8 cellular contexts compared by ENCODE assay signal in the genomic region with DNA sequence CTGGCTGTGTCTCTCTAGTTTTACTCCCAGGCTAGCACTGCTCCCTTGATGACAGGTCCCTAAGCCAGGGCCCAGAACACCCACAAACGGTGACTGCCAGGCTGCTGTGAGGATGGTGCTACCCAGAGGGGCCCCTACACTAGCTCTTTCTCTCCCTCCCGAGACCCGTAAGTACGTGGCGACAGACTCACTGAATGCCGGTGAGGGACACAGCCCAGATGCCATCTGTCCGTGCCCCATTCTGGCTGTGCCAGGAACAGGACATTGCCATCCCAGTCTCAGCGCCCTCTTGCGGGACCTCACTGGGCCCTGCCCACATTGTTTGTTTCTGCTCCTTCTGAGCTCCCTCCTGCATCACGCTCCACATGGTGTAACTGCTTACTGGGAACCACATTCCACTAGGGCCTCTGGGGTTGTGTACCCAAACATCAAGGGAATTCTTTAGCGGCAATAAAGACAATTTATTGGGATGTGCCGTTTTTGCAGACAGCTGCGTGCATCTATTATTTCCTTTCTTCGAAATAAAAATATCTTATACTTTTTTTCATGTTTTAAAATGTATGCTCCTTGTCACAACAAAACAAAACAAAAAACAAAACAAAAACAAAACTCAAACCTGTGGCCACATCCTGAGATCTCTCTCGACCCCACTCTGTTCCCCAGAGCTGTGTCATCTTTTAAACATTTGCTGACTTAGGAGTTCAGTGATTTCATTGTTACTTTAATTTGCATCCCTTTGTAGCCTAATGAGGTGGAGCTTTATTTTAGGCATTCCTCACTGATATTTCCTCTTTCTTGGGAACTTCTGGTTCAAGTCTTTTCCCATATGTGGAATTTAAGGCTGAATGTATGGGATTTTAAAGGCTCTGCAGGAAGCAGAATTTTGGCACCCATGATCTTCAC. TPM values are rescaled to one million over a fixed set of nuclear protein-coding genes. Genes with fewer than 3 reads are reported as not detected.
A peak's percentile ranks its signal among the peaks of the same experiment; 100 is the strongest.
DNase-seq lines count a peak whose midpoint lies in the region; ATAC-seq and TF ChIP-seq lines count a peak whose summit lies in the region.

No MANE protein-coding gene starts in this region.

- ATAC-seq in Panc1 (peak; percentile 85), lung (ENCODE audit: insufficient read depth, low FRiP score) (peak; percentile 28), HG03565 (IDR thresholded peaks at IDR 0.05; ENCODE audit: unreplicated experiment) (no peak), HG03432 (IDR thresholded peaks at IDR 0.05; ENCODE audit: unreplicated experiment) (no peak)

- H4K20me1 ChIP-seq in BLaER1 treated with 17β-estradiol and CSF1 and Interleukin-3, amounts not matched to agents 10 nM and 100 nM = no peaks in the 10 kb centered on the region
- no peaks in the 10 kb centered on the region for H4K20me1 ChIP-seq in H9 (ENCODE audit: control insufficient read depth, insufficient read depth, insufficient read length)

- H3K27ac ChIP-seq in BLaER1 treated with 17β-estradiol and CSF1 and Interleukin-3, amounts not matched to agents 10 nM and 100 nM = 0 out of 22 replicates have a peak overlapping the region, but pooled peaks of 3 of the 11 experiments have one; percentile 4 to 16 (median 12)
- H3K27ac ChIP-seq in H9 (ENCODE audit: insufficient read length, low read depth, low read length) (peak overlapping the region; percentile 81), Panc1 (ENCODE audit: low read length) (no peak overlapping the region), lung (ENCODE audit: low read depth in 1 of 2, low read length in 1 of 2) (no peak overlapping the region), uterus (peak overlapping the region; percentile 78 to 86)

- H3K23ac ChIP-seq in H9 (ENCODE audit: insufficient read length, low read depth, low read length) = no peak overlapping the region

- H3K4me3 ChIP-seq in BLaER1 treated with 17β-estradiol and CSF1 and Interleukin-3, amounts not matched to agents 10 nM and 100 nM = no peak overlapping the region
- H3K4me3 ChIP-seq in Panc1 (ENCODE audit: low read depth in 2 of 2, low read length in 2 of 2) = no peak overlapping the region
- no peak overlapping the region for H3K4me3 ChIP-seq in lung
- no peak overlapping the region for H3K4me3 ChIP-seq in uterus

- H3K36me3 ChIP-seq in BLaER1 treated with 17β-estradiol and CSF1 and Interleukin-3, amounts not matched to agents 10 nM and 100 nM = no peaks in the 10 kb centered on the region
- no peaks in the 10 kb centered on the region; the same call in 1 of the 2 replicates for H3K36me3 ChIP-seq in Panc1 (ENCODE audit: control insufficient read depth, insufficient read depth, low read length)
- H3K36me3 ChIP-seq in lung (ENCODE audit: control insufficient read depth in 2 of 2, insufficient read depth in 2 of 2, low read length in 2 of 2) = no peaks in the 10 kb centered on the region
- H3K36me3 ChIP-seq in uterus = no peaks in the 10 kb centered on the region

- H3K79me1 ChIP-seq in H9 (ENCODE audit: insufficient read depth, low read depth, low read length, poor library complexity, severe bottlenecking) = no peaks in the 10 kb centered on the region

- H2AFZ ChIP-seq in H9 (ENCODE audit: low read length) = no peak overlapping the region

- peak; percentile 75 for TF ChIP-seq CTCF in H9 (conservative IDR thresholded peaks at IDR 0.05)
- peak; percentile 97 for TF ChIP-seq CTCF in Panc1 (IDR thresholded peaks at IDR 0.05)
- peak; percentile 14 for TF ChIP-seq CTCF in lung (IDR thresholded peaks at IDR 0.05; ENCODE audit: control extremely low read depth, extremely low read depth)
- peak; percentile 55 to 69 (median 62) for TF ChIP-seq CTCF in uterus (IDR thresholded peaks at IDR 0.05)

- peaks cover 41 to 74% (median 68%) of the 10 kb centered on the region in 10 experiments for H3K4me1 ChIP-seq in BLaER1 treated with 17β-estradiol and CSF1 and Interleukin-3, amounts not matched to agents 10 nM and 100 nM
- peaks cover 4% of the 10 kb centered on the region; the same call in 1 of the 2 replicates for H3K4me1 ChIP-seq in H9 (ENCODE audit: insufficient read depth, low read length)
- H3K4me1 ChIP-seq in Panc1 (ENCODE audit: control insufficient read depth, insufficient read depth, low read length) = peaks cover 14% of the 10 kb centered on the region
- peaks cover 2 to 7% of the 10 kb centered on the region in 2 donors for H3K4me1 ChIP-seq in lung (ENCODE audit: control insufficient read depth in 2 of 2, insufficient read depth in 2 of 2, low read length in 2 of 2)
- peaks cover 0 to 5% of the 10 kb centered on the region in 2 donors for H3K4me1 ChIP-seq in uterus

- H4K91ac ChIP-seq in H9 (ENCODE audit: insufficient read length, low read depth, low read length) = no peak overlapping the region

- H3K4me3 Mint-ChIP-seq in H9 = peak overlapping the region in 1 of 2 experiments; percentile 53; a peak in 2 of 5 replicates

- H3K4ac ChIP-seq in H9 (ENCODE audit: low read depth, low read length) = no peak overlapping the region

- H3K4me2 ChIP-seq in BLaER1 treated with 17β-estradiol and CSF1 and Interleukin-3, amounts not matched to agents 10 nM and 100 nM = peak overlapping the region; percentile 32 to 90 (median 53)
- no peak overlapping the region for H3K4me2 ChIP-seq in H9 (ENCODE audit: insufficient read depth, insufficient read length, low read length)

- H4K5ac ChIP-seq in H9 (ENCODE audit: insufficient read length, low read depth, low read length) = no peak overlapping the region

- in situ Hi-C loops in Panc1 (cut with HindIII; ENCODE audit: low pct_unique_long_range_greater_than_20kb, low sequenced_read_pairs) = no loop called here

- H2BK5ac ChIP-seq in H9 (ENCODE audit: insufficient read length, low read length) = no peak overlapping the region

- no peak overlapping the region for H3K56ac ChIP-seq in H9 (ENCODE audit: insufficient read length, low read depth, low read length)

- no peaks in the 10 kb centered on the region for H3K9me3 Mint-ChIP-seq in H9

- no peak overlapping the region for H2BK15ac ChIP-seq in H9 (ENCODE audit: low read depth, low read length)

- H3K23me2 ChIP-seq in H9 (ENCODE audit: insufficient read length, low read depth, low read length, poor library complexity, severe bottlenecking) = peaks cover 3% of the 10 kb centered on the region

- no TSS peak for BruUV-seq in Panc1 (replicated peaks; lab: Mats Ljungman, UMichigan)

- DNase-seq in H9 (peak; percentile 90), Panc1 (ENCODE audit: low read depth, low spot score) (peak; percentile 42), dermis microvascular lymphatic vessel endothelial cell (ENCODE audit: low read depth in 2 of 2) (peak; percentile 28 to 60), lung (ENCODE audit: low spot score) (peak; percentile 61), uterus (peak; percentile 69 to 83)

- POLR2A ChIA-PET in Panc1 (lab: Charles Lee) = interaction anchor here (0.5 kb wide), 1 partner anchor 25 kb away, joined by 4 read pairs; no protein-coding TSS in a partner anchor

- H3K14ac ChIP-seq in H9 (ENCODE audit: insufficient read depth, low read length) = no peak overlapping the region

- peaks cover 36 to 40% of the 10 kb centered on the region in 2 experiments for H3K4me1 Mint-ChIP-seq in H9

- H3K36me3 Mint-ChIP-seq in H9 (ENCODE audit: insufficient read depth in 1 of 3, low read depth in 3 of 3) = no peaks in the 10 kb centered on the region

- H3K27me3 ChIP-seq in BLaER1 treated with 17β-estradiol and CSF1 and Interleukin-3, amounts not matched to agents 10 nM and 100 nM = no peaks in the 10 kb centered on the region
- H3K27me3 ChIP-seq in H9 (ENCODE audit: insufficient read depth, low read length) (no peaks in the 10 kb centered on the region), Panc1 (ENCODE audit: control insufficient read depth, insufficient read depth, low read length) (no peaks in the 10 kb centered on the region), lung (ENCODE audit: control insufficient read depth, insufficient read depth) (no peaks in the 10 kb centered on the region), uterus (no peaks in the 10 kb centered on the region)

- no peaks in the 10 kb centered on the region for H3K27me3 Mint-ChIP-seq in H9 (ENCODE audit: low read depth)

- no peak overlapping the region for H2AK5ac ChIP-seq in H9 (ENCODE audit: insufficient read length, low read length)

- H2BK12ac ChIP-seq in H9 (ENCODE audit: insufficient read length, low read depth, low read length) = no peak overlapping the region

- H3K27ac Mint-ChIP-seq in H9 = peak overlapping the region; percentile 86 to 91 (median 86)

- H2BK120ac ChIP-seq in H9 (ENCODE audit: low read depth, low read length, poor library complexity, severe bottlenecking) = no peak overlapping the region

- H3K9me3 ChIP-seq in BLaER1 treated with 17β-estradiol and CSF1 and Interleukin-3, amounts not matched to agents 10 nM and 100 nM (replicated peaks in 1 of 11) = no peaks in the 10 kb centered on the region
- no peaks in the 10 kb centered on the region for H3K9me3 ChIP-seq in H9 (ENCODE audit: control insufficient read depth, low read depth, low read length)
- no peaks in the 10 kb centered on the region for H3K9me3 ChIP-seq in Panc1 (ENCODE audit: control insufficient read depth, insufficient read depth, low read depth, low read length)
- no peaks in the 10 kb centered on the region for H3K9me3 ChIP-seq in lung (ENCODE audit: control insufficient read depth in 2 of 2, insufficient read depth in 1 of 2, low read length in 1 of 2)
- no peaks in the 10 kb centered on the region for H3K9me3 ChIP-seq in uterus

- H2BK20ac ChIP-seq in H9 (ENCODE audit: low read depth, low read length, poor library complexity, severe bottlenecking) = no peak overlapping the region

- CTCF ChIA-PET in Panc1 (lab: Charles Lee) = interaction anchor here (0.5 to 1.3 kb wide), 10 partner anchors 9 to 906 kb away, joined by 3 to 5 read pairs (median 3); no protein-coding TSS in a partner anchor

- H4K8ac ChIP-seq in H9 (replicated peaks; ENCODE audit: insufficient read length, low read depth, low read length) = no peak overlapping the region

- WGBS in H9 (ENCODE audit: extremely low coverage, insufficient read length, low lambda C conversion rate) = no CpG with 5 or more reads among the region's 15 CpGs
- 31% methylated on average over 15 of the region's 15 CpGs for WGBS in lung, 2 donors

- peaks cover 3% of the 10 kb centered on the region; the same call in 1 of the 2 replicates for H3K79me2 ChIP-seq in H9 (ENCODE audit: insufficient read depth, low read length)

- peak overlapping the region in 1 of 11 experiments; percentile 18; a peak in 2 of 22 replicates for H3K9ac ChIP-seq in BLaER1 treated with 17β-estradiol and CSF1 and Interleukin-3, amounts not matched to agents 10 nM and 100 nM
- no peak overlapping the region for H3K9ac ChIP-seq in H9 (ENCODE audit: extremely low read depth, insufficient read length, low read length)

- H3T11ph ChIP-seq in H9 (ENCODE audit: low read length) = no peak overlapping the region

- TF ChIP-seq POLR2A in uterus (IDR thresholded peaks at IDR 0.05) = no peak

- H3K18ac ChIP-seq in H9 (ENCODE audit: insufficient read length, low read depth, low read length) = no peak overlapping the region

- intact Hi-C loops in Panc1 (cut with micrococcal nuclease; ENCODE audit: unreplicated experiment) = loop anchor here (5.0 kb wide), 1 partner anchor 142 kb away; the partner anchor contains the start of genes IGHMBP2 and MRPL21
- intact Hi-C loops in uterus (cut with DNase I; ENCODE audit: low total_unique reads) = no loop called here

RNA-seq across cellular contexts. Expression of gene TPCN2, which starts 4.4 kb away (rescaled TPM):
- 16.2 and 16.8 TPM in 2 replicates for total RNA-seq in H9 (2021)
- 20.6 TPM for total RNA-seq in Panc1 (2021; ENCODE audit: unreplicated experiment)
- 18.9 TPM for polyA plus RNA-seq in Panc1 (2012; ENCODE audit: insufficient read length)
- total RNA-seq in dermis microvascular lymphatic vessel endothelial cell = 9.1 and 13.7 TPM in 2 replicates
- 10 to 100 TPM; 16.8 to 25.0 TPM for total RNA-seq in lung
- polyA plus RNA-seq in lung = 10 to 100 TPM; 10.0 to 12.3 TPM
- total RNA-seq in uterus = 10 to 100 TPM in 3 of 4 donors, 1 to 10 TPM in 1; 5.6 to 54.6 (median 17.7) TPM

RNA-seq across cellular contexts. Expression of gene MRGPRF, which starts 31.3 kb away (rescaled TPM):
- total RNA-seq in H9 (2021) (4.0 and 4.3 TPM in 2 replicates), Panc1 (2021; ENCODE audit: unreplicated experiment) (0.36 TPM), dermis microvascular lymphatic vessel endothelial cell (0.13 TPM in 2 replicates), lung (10 to 100 TPM; 12.8 to 16.8 TPM), uterus (100 to 1,000 TPM in 1 of 4 donors, 10 to 100 TPM in 3; 52.6 to 173 (median 75.0) TPM)
- 0.35 TPM for polyA plus RNA-seq in Panc1 (2012; ENCODE audit: insufficient read length)
- 10 to 100 TPM in 1 of 2 donors, 1 to 10 TPM in 1; 9.2 to 11.6 TPM for polyA plus RNA-seq in lung

Comparison
In these comparisons a context has a peak if more than half of its experiments do, and no peak if none do; other contexts are left out.
1. H3K27ac ChIP-seq: peak in H9 (single experiment) and uterus (2 of 2); none in Panc1 (single experiment) and lung (0 of 2).
2. CTCF ChIP-seq: peak in every context shown above with its lines; median percentile 97 in Panc1; 75 in H9; 62 in uterus; 14 in lung.
3. ATAC-seq: peak in Panc1 (single experiment) and lung (single experiment); none in HG03565 (single experiment) and HG03432 (single experiment).
4. Peak in every context shown above with its lines, with median percentiles within 50 percentile points of each other: DNase-seq.